13 cellular contexts compared by ENCODE assay signal in the genomic region with DNA sequence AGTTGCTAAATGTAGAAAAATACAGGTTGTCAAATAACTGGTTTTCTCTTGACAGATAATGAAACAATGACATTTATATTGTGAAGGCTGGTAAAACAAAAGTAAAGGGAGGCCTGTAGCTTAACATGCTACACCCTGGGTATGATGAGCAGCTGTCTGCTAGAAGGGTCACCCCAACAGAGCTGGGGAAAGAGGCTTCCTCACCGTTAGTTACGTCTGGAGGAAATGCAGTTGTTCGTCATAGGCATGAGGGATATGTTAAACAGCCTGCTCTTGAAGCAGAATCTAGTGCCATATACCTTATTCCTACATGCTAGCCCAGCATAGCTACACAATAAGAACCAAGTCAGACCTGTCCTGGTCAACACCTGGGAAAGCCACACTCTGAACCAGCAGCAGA. TPM values are rescaled to one million over a fixed set of nuclear protein-coding genes. Genes with fewer than 3 reads are reported as not detected.
DNase-seq lines count a peak whose midpoint lies in the region; ATAC-seq and TF ChIP-seq lines count a peak whose summit lies in the region.
"Had no signal": no experiment of that assay in that cellular context is flagged by ENCODE, and none has a peak within 500 bp of the region (broad histone marks: within the 10 kb centered on the region; RNA-seq: fewer than 3 reads in every experiment).

No MANE protein-coding gene starts in this region.

- H3K4me1 Mint-ChIP-seq in activated CD4-positive, alpha-beta T cell treated with anti-CD3 and anti-CD28 coated beads for 36 hours, result peaks cover 90% of the 10 kb centered on the region
- peaks cover 91% of the 10 kb centered on the region for H3K4me1 Mint-ChIP-seq in activated naive CD8-positive, alpha-beta T cell treated with anti-CD3 and anti-CD28 coated beads, Interleukin-2, amount 50 U/mL, for 24 hours
- H3K4me1 Mint-ChIP-seq in stimulated activated effector memory CD8-positive, alpha-beta T cell treated with anti-CD3 and anti-CD28 coated beads, Interleukin-12 subunit alpha, Interleukin-12 subunit beta, amount 100 ng/mL, for 72 hours, result peaks cover 72% of the 10 kb centered on the region

- no peaks in the 10 kb centered on the region for H3K9me3 Mint-ChIP-seq in activated CD4-positive, alpha-beta T cell treated with anti-CD3 and anti-CD28 coated beads for 36 hours (ENCODE audit: low read depth)
- no peaks in the 10 kb centered on the region for H3K9me3 Mint-ChIP-seq in activated naive CD8-positive, alpha-beta T cell treated with anti-CD3 and anti-CD28 coated beads, Interleukin-2, amount 50 U/mL, for 24 hours
- H3K9me3 Mint-ChIP-seq in stimulated activated effector memory CD8-positive, alpha-beta T cell treated with anti-CD3 and anti-CD28 coated beads, Interleukin-12 subunit alpha, Interleukin-12 subunit beta, amount 100 ng/mL, for 72 hours, result no peaks in the 10 kb centered on the region

- H3K4me1 ChIP-seq in tibial artery, result peaks cover 0 to 76% (median 40%) of the 10 kb centered on the region in 4 donors

- peak; percentile 65 for ATAC-seq in activated CD4-positive, alpha-beta T cell treated with anti-CD3 and anti-CD28 coated beads for 36 hours
- ATAC-seq in activated naive CD8-positive, alpha-beta T cell treated with anti-CD3 and anti-CD28 coated beads, Interleukin-2, amount 50 U/mL, for 24 hours, result peak; percentile 66
- peak; percentile 64 for ATAC-seq in stimulated activated effector memory CD8-positive, alpha-beta T cell treated with anti-CD3 and anti-CD28 coated beads, Interleukin-12 subunit alpha, Interleukin-12 subunit beta, amount 100 ng/mL, for 72 hours
- ATAC-seq in GM21576 (IDR thresholded peaks at IDR 0.05; ENCODE audit: unreplicated experiment), result no peak
- ATAC-seq: K562 had no signal

- peak; percentile 74 for DNase-seq in activated CD4-positive, alpha-beta T cell treated with anti-CD3 and anti-CD28 coated beads for 36 hours
- no peak for DNase-seq in activated CD4-positive, alpha-beta T cell treated with anti-CD3 and anti-CD28 coated beads for 1 hour
- DNase-seq in T-helper 2 cell (peak in 3 of 5 experiments; percentile 44 to 87 (median 71)), NCI-H446 treated with DMSO at 0.1 percent for 48 hours (lab: John Stamatoyannopoulos, UW) (no peak), tibial artery (no peak)
- DNase-seq in activated naive CD8-positive, alpha-beta T cell treated with anti-CD3 and anti-CD28 coated beads, Interleukin-2, amount 50 U/mL, for 24 hours, result peak; percentile 47
- no peak for DNase-seq in stimulated activated effector memory CD8-positive, alpha-beta T cell treated with anti-CD3 and anti-CD28 coated beads, Interleukin-12 subunit alpha, Interleukin-12 subunit beta, amount 100 ng/mL, for 72 hours (ENCODE audit: low spot score in 2 of 2)
- DNase-seq: GM23248, NCI-H2171, trophoblast cell, WERI-Rb-1 had no signal

- no peak overlapping the region for H3K4me3 ChIP-seq in tibial artery
- H3K4me3 ChIP-seq: GM23248, K562 had no signal

- TF ChIP-seq CTCF in tibial artery (IDR thresholded peaks at IDR 0.05), result no peak

- H3K9me3 ChIP-seq in tibial artery, result no peaks in the 10 kb centered on the region

- H3K27ac ChIP-seq in tibial artery, result peak overlapping the region in 1 of 2 donors; percentile 74
- H3K27ac ChIP-seq: GM23248, WERI-Rb-1 had no signal

- peak overlapping the region; percentile 100 for H3K27ac Mint-ChIP-seq in activated CD4-positive, alpha-beta T cell treated with anti-CD3 and anti-CD28 coated beads for 36 hours
- H3K27ac Mint-ChIP-seq in activated naive CD8-positive, alpha-beta T cell treated with anti-CD3 and anti-CD28 coated beads, Interleukin-2, amount 50 U/mL, for 24 hours, result peak overlapping the region; percentile 97
- H3K27ac Mint-ChIP-seq in stimulated activated effector memory CD8-positive, alpha-beta T cell treated with anti-CD3 and anti-CD28 coated beads, Interleukin-12 subunit alpha, Interleukin-12 subunit beta, amount 100 ng/mL, for 72 hours, result peak overlapping the region; percentile 87

- H3K36me3 ChIP-seq in tibial artery, result no peaks in the 10 kb centered on the region

- H3K36me3 Mint-ChIP-seq in activated CD4-positive, alpha-beta T cell treated with anti-CD3 and anti-CD28 coated beads for 36 hours (ENCODE audit: low read depth), result peaks cover 59% of the 10 kb centered on the region
- H3K36me3 Mint-ChIP-seq in activated naive CD8-positive, alpha-beta T cell treated with anti-CD3 and anti-CD28 coated beads, Interleukin-2, amount 50 U/mL, for 24 hours (ENCODE audit: low read depth), result peaks cover 26% of the 10 kb centered on the region
- peaks cover 59% of the 10 kb centered on the region for H3K36me3 Mint-ChIP-seq in stimulated activated effector memory CD8-positive, alpha-beta T cell treated with anti-CD3 and anti-CD28 coated beads, Interleukin-12 subunit alpha, Interleukin-12 subunit beta, amount 100 ng/mL, for 72 hours

- no peaks in the 10 kb centered on the region for H3K27me3 Mint-ChIP-seq in activated CD4-positive, alpha-beta T cell treated with anti-CD3 and anti-CD28 coated beads for 36 hours
- H3K27me3 Mint-ChIP-seq in activated naive CD8-positive, alpha-beta T cell treated with anti-CD3 and anti-CD28 coated beads, Interleukin-2, amount 50 U/mL, for 24 hours, result no peaks in the 10 kb centered on the region

- no peaks in the 10 kb centered on the region for H3K27me3 ChIP-seq in tibial artery

- peak overlapping the region; percentile 71 for H3K4me3 Mint-ChIP-seq in activated CD4-positive, alpha-beta T cell treated with anti-CD3 and anti-CD28 coated beads for 36 hours
- peak overlapping the region; percentile 75 for H3K4me3 Mint-ChIP-seq in activated naive CD8-positive, alpha-beta T cell treated with anti-CD3 and anti-CD28 coated beads, Interleukin-2, amount 50 U/mL, for 24 hours
- peak overlapping the region; percentile 76 for H3K4me3 Mint-ChIP-seq in stimulated activated effector memory CD8-positive, alpha-beta T cell treated with anti-CD3 and anti-CD28 coated beads, Interleukin-12 subunit alpha, Interleukin-12 subunit beta, amount 100 ng/mL, for 72 hours

- POLR2A ChIA-PET in activated CD4-positive, alpha-beta T cell treated with anti-CD3 and anti-CD28 coated beads for 36 hours (lab: Charles Lee), result interaction anchor here (0.5 to 3.9 kb wide), 5 partner anchors 9 to 192 kb away, joined by 3 to 40 read pairs (median 3); no protein-coding TSS in a partner anchor

- intact Hi-C loops in activated CD4-positive, alpha-beta T cell treated with anti-CD3 and anti-CD28 coated beads for 36 hours (cut with DNase I, micrococcal nuclease), result loop anchor here (1.0 to 5.0 kb wide), 7 partner anchors 8 to 489 kb away; a partner anchor contains a TSS
- intact Hi-C loops in tibial artery (cut with DNase I; ENCODE audit: low total_unique reads), result no loop called here

- CTCF ChIA-PET in activated CD4-positive, alpha-beta T cell treated with anti-CD3 and anti-CD28 coated beads for 36 hours (lab: Charles Lee), result interaction anchor here (0.6 to 9.9 kb wide), 11 partner anchors 8 to 318 kb away, joined by 3 to 158 read pairs (median 4); no protein-coding TSS in a partner anchor

RNA-seq across cellular contexts. Expression of a gene that starts 49.9 kb away (rescaled TPM):
- 10 to 100 TPM; 82.6 to 95.3 TPM for total RNA-seq in activated CD4-positive, alpha-beta T cell treated with anti-CD3 and anti-CD28 coated beads for 36 hours

Comparison
In these comparisons a context has a peak if more than half of its experiments do, and no peak if none do; other contexts are left out.
1. DNase-seq: peak in activated CD4-positive, alpha-beta T cell treated with anti-CD3 and anti-CD28 coated beads for 36 hours (single experiment), T-helper 2 cell (3 of 5) and activated naive CD8-positive, alpha-beta T cell treated with anti-CD3 and anti-CD28 coated beads, Interleukin-2, amount 50 U/mL, for 24 hours (single experiment); none in activated CD4-positive, alpha-beta T cell treated with anti-CD3 and anti-CD28 coated beads for 1 hour (single experiment), stimulated activated effector memory CD8-positive, alpha-beta T cell treated with anti-CD3 and anti-CD28 coated beads, Interleukin-12 subunit alpha, Interleukin-12 subunit beta, amount 100 ng/mL, for 72 hours (0 of 2), NCI-H446 treated with DMSO at 0.1 percent for 48 hours (single experiment) and tibial artery (0 of 2).
2. Peak in every context shown above with its lines, with median percentiles within 50 percentile points of each other: H3K27ac Mint-ChIP-seq and H3K4me3 Mint-ChIP-seq.